ENCODE assay signal across 27 cellular contexts in genomic region chr2:9937258-9937657, GRCh38.
"Had no signal": no experiment of that assay in that cellular context is flagged by ENCODE, and none has a peak within 500 bp of the region (broad histone marks: within the 10 kb centered on the region; RNA-seq: fewer than 3 reads in every experiment).

No MANE protein-coding gene starts in this region.

- H3K9me3 Mint-ChIP-seq: naive thymus-derived CD8-positive, alpha-beta T cell; natural killer cell treated with Interleukin-12 subunit alpha and Interleukin-12 subunit beta and Interleukin-15 and Interleukin-18, amount 100 ng/mL, for 72 hours; neural crest cell; stimulated activated effector memory CD8-positive, alpha-beta T cell treated with anti-CD3 and anti-CD28 coated beads, Interleukin-12 subunit alpha, Interleukin-12 subunit beta, amount 100 ng/mL, for 72 hours; stimulated activated naive B cell treated with anti-CD40 and anti-IgM and Interleukin-4, amounts not matched to agents 10 μg/mL and 1 μg/mL and 100 μg/mL, for 72 hours had no signal

- H3K79me2 ChIP-seq: parathyroid adenoma had no signal

- H3K27ac Mint-ChIP-seq: natural killer cell treated with Interleukin-12 subunit alpha and Interleukin-12 subunit beta and Interleukin-15 and Interleukin-18, amount 100 ng/mL, for 72 hours; nephron progenitor cell; progenitor cell of endocrine pancreas; stimulated activated naive B cell treated with anti-CD40 and anti-IgM and Interleukin-4, amounts not matched to agents 10 μg/mL and 1 μg/mL and 100 μg/mL, for 72 hours had no signal

- H3K27me3 Mint-ChIP-seq: naive thymus-derived CD8-positive, alpha-beta T cell; progenitor cell of endocrine pancreas had no signal

- H3K4me3 Mint-ChIP-seq: naive thymus-derived CD8-positive, alpha-beta T cell; natural killer cell treated with Interleukin-12 subunit alpha and Interleukin-12 subunit beta and Interleukin-15 and Interleukin-18, amount 100 ng/mL, for 72 hours; nephron progenitor cell; neural crest cell; stimulated activated effector memory CD8-positive, alpha-beta T cell treated with anti-CD3 and anti-CD28 coated beads, Interleukin-12 subunit alpha, Interleukin-12 subunit beta, amount 100 ng/mL, for 72 hours; stimulated activated naive B cell treated with anti-CD40 and anti-IgM and Interleukin-4, amounts not matched to agents 10 μg/mL and 1 μg/mL and 100 μg/mL, for 72 hours had no signal

- H3K27me3 ChIP-seq: ovary, right lobe of liver, sigmoid colon, stomach, thyroid gland, tibial nerve, vagina had no signal

- H3K27ac ChIP-seq: ovary, parathyroid adenoma, psoas muscle, right lobe of liver, sigmoid colon, stomach, thoracic aorta, thyroid gland, tibial nerve, upper lobe of left lung, vagina had no signal

- H3K36me3 ChIP-seq: ovary had no signal

- H3K36me3 Mint-ChIP-seq: natural killer cell treated with Interleukin-12 subunit alpha and Interleukin-12 subunit beta and Interleukin-15 and Interleukin-18, amount 100 ng/mL, for 72 hours had no signal

- H3K4me1 ChIP-seq: parathyroid adenoma, psoas muscle, right lobe of liver, sigmoid colon had no signal

- H3K9ac ChIP-seq: parathyroid adenoma had no signal

- ATAC-seq: naive thymus-derived CD8-positive, alpha-beta T cell; right cardiac atrium; right lobe of liver; stimulated activated effector memory CD8-positive, alpha-beta T cell treated with anti-CD3 and anti-CD28 coated beads, Interleukin-12 subunit alpha, Interleukin-12 subunit beta, amount 100 ng/mL, for 72 hours; stimulated activated naive B cell treated with anti-CD40 and anti-IgM and Interleukin-4, amounts not matched to agents 10 μg/mL and 1 μg/mL and 100 μg/mL, for 72 hours had no signal

- H3K4me3 ChIP-seq: ovary, psoas muscle, right lobe of liver, sigmoid colon, stomach, thoracic aorta, thyroid gland, tibial nerve, upper lobe of left lung, vagina had no signal

- H2AFZ ChIP-seq: parathyroid adenoma had no signal

- H3K9me3 ChIP-seq: ovary, psoas muscle, right lobe of liver, sigmoid colon, stomach, thoracic aorta, thyroid gland, tibial nerve, upper lobe of left lung, vagina had no signal

- DNase-seq: nephron progenitor cell; occipital lobe; ovary; psoas muscle; right cardiac atrium; right lobe of liver; sigmoid colon; small intestine; stimulated activated CD4-positive, alpha-beta T cell treated with anti-CD3 and anti-CD28 coated beads, Interleukin-15, amount 100 ng/mL, for 24 hours; stimulated activated CD4-positive, alpha-beta T cell treated with anti-CD3 and anti-CD28 coated beads, Interleukin-2, amount 100 ng/mL, for 24 hours; stimulated activated CD4-positive, alpha-beta T cell treated with anti-CD3 and anti-CD28 coated beads, Interleukin-2, amount 100 ng/mL, for 48 hours; stimulated activated CD4-positive, alpha-beta T cell treated with anti-CD3 and anti-CD28 coated beads, Interleukin-4, amount 100 ng/mL, for 24 hours; stimulated activated naive B cell treated with anti-CD40 and anti-IgM and Interleukin-4, amounts not matched to agents 10 μg/mL and 1 μg/mL and 100 μg/mL, for 72 hours; stimulated activated naive CD4-positive, alpha-beta T cell treated with Interleukin-2 at 50 U/mL for 16 hours; stomach; thyroid gland; trophoblast cell had no signal

- H3K4me1 Mint-ChIP-seq: stimulated activated effector memory CD8-positive, alpha-beta T cell treated with anti-CD3 and anti-CD28 coated beads, Interleukin-12 subunit alpha, Interleukin-12 subunit beta, amount 100 ng/mL, for 72 hours had no signal
